26 cellular contexts compared by ENCODE assay signal in the genomic region with DNA sequence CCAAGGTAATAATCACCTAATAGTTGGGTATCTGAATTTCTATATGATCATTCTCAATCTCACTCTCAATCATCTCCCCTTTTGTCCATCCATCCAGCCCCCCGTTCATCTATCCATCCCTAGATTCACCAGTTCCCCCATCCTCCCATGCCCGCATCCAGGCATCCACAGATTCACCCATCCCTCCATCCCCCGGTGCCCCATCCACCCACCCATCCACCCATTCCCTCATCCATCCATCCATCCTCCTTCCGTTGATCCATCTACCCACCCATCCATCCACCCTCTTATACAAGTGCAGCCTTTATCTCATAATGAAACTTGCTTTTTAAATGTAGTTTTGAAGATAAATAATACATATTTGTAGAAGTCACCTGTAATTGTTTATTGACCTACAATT.
"Had no signal": no experiment of that assay in that cellular context is flagged by ENCODE, and none has a peak within 500 bp of the region (broad histone marks: within the 10 kb centered on the region; RNA-seq: fewer than 3 reads in every experiment).

No MANE protein-coding gene starts in this region.

- H3K36me3 ChIP-seq: MG63 had no signal

- H3K9me3 ChIP-seq: MG63 had no signal

- H3K27me3 ChIP-seq: MG63 had no signal

- H3K4me3 ChIP-seq: MG63 had no signal

- DNase-seq: Karpas-422, Kasumi-1, MG63, MV-4-11, NCI-H1092, NCI-H1092 treated with DMSO at 0.1 percent for 48 hours, NCI-H1417 treated with DMSO at 0.1 percent for 48 hours, NCI-H1436, NCI-H1436 treated with DMSO at 0.1 percent for 48 hours, NCI-H1694, NCI-H1694 treated with DMSO at 0.1 percent for 48 hours, NCI-H187, NCI-H187 treated with DMSO at 0.1 percent for 48 hours, NCI-H1930, NCI-H2029, NCI-H2029 treated with DMSO at 0.1 percent for 48 hours, NCI-H2081, NCI-H2081 treated with DMSO at 0.1 percent for 48 hours, NCI-H2107, NCI-H2227 treated with DMSO at 0.1 percent for 48 hours, NCI-H226, NCI-H345, NCI-H446, NCI-H446 treated with DMSO at 0.1 percent for 48 hours, NCI-H510A, NCI-H510A treated with DMSO at 0.1 percent for 48 hours had no signal
